In genomic region chr2:7014201-7014640, GRCh38 we compare ENCODE assay signal across 8 cellular contexts.
DNase-seq lines count a peak whose midpoint lies in the region; ATAC-seq, FAIRE-seq and TF ChIP-seq lines count a peak whose summit lies in the region.

No MANE protein-coding gene starts in this region.

- ATAC-seq in HG03060 (IDR thresholded peaks at IDR 0.05; ENCODE audit: low read depth, unreplicated experiment): peak; percentile 66
- ATAC-seq in SK-N-SH treated with all-trans-retinoic acid at 6 μM for 48 hours: peak; percentile 20
- ATAC-seq in GM21825 (IDR thresholded peaks at IDR 0.05; ENCODE audit: unreplicated experiment): no peak

- H4K91ac ChIP-seq in H1 (replicated peaks; ENCODE audit: insufficient read length, low read length): no peak overlapping the region

- H4K8ac ChIP-seq in H1 (ENCODE audit: extremely low read depth, insufficient read depth, low read length): no peak overlapping the region

- no peak overlapping the region for H3K4ac ChIP-seq in H1 (replicated peaks; ENCODE audit: insufficient read length, low read depth, low read length)

- H3K79me1 ChIP-seq in H1 (ENCODE audit: low read depth, low read length): no peaks in the 10 kb centered on the region

- H3K79me2 ChIP-seq in H1 (ENCODE audit: control insufficient read depth in 1 of 2, insufficient read depth in 2 of 2, low read length in 2 of 2): no peaks in the 10 kb centered on the region

- H2BK20ac ChIP-seq in H1 (ENCODE audit: low read length): no peak overlapping the region

- H4K20me1 ChIP-seq in H1 (replicated peaks in 1 of 2; ENCODE audit: control insufficient read depth in 1 of 2, insufficient read depth in 2 of 2, low read length in 2 of 2): peaks cover 2 to 3% of the 10 kb centered on the region in 2 experiments

- H3K4me1 ChIP-seq in H1 (replicated peaks in 1 of 4; ENCODE audit: control insufficient read depth in 3 of 4, insufficient read depth in 4 of 4, low read length in 3 of 4): peaks cover 0 to 12% (median 6%) of the 10 kb centered on the region in 4 experiments; a peak in 4 of 7 replicates

- no peak overlapping the region for H3K56ac ChIP-seq in H1 (replicated peaks; ENCODE audit: insufficient read length, low read depth, low read length)

- no peaks in the 10 kb centered on the region for H3K27me3 ChIP-seq in H1 (replicated peaks in 1 of 4; ENCODE audit: control insufficient read depth in 3 of 4, extremely low read depth in 1 of 4, insufficient read depth in 3 of 4, low read length in 3 of 4)

- WGBS in H1 (ENCODE audit: extremely low coverage in 1 of 2, insufficient coverage in 1 of 2, insufficient read length in 1 of 2, insufficient replicate concordance in 2 of 2, low coverage in 1 of 2, low lambda C conversion rate in 2 of 2, missing lambda C conversion rate in 1 of 2), 2 experiments: 84% methylated on average over 5 of the region's 5 CpGs; no CpG with 5 or more reads in 1 of the 2 experiments

- H2AK5ac ChIP-seq in H1 (ENCODE audit: low read depth, low read length): no peak overlapping the region

- H4K5ac ChIP-seq in H1 (ENCODE audit: insufficient read length, low read depth, low read length): no peak overlapping the region

- H3K36me3 Mint-ChIP-seq in progenitor cell of endocrine pancreas (ENCODE audit: insufficient read depth) (peaks cover 2% of the 10 kb centered on the region), Calu3 (ENCODE audit: insufficient read depth, unreplicated experiment) (no peaks in the 10 kb centered on the region)

- no peak overlapping the region for H2BK5ac ChIP-seq in H1 (ENCODE audit: low read depth, low read length)

- H3K27ac Mint-ChIP-seq in progenitor cell of endocrine pancreas (no peak overlapping the region), Calu3 (ENCODE audit: unreplicated experiment) (no peak overlapping the region)

- CTCF ChIA-PET in H1 (lab: Charles Lee; ENCODE audit: partially characterized antibody) (interaction anchor here (0.6 to 9.8 kb wide), 39 partner anchors 9 to 358 kb away, joined by 3 to 132 read pairs (median 4); partner anchors contain the start of gene RNF144A), Calu3 (lab: Charles Lee) (interaction anchor here (0.9 to 1.5 kb wide), 4 partner anchors 14 to 117 kb away, joined by 3 to 5 read pairs (median 4); no protein-coding TSS in a partner anchor)

- BruUV-seq in Calu3 (replicated peaks; lab: Mats Ljungman, UMichigan): no TSS peak

- peak; percentile 62 to 83 (median 77) for TF ChIP-seq CTCF in H1 (IDR thresholded peaks at IDR 0.05; ENCODE audit: control extremely low read depth in 1 of 3, insufficient read depth in 1 of 3, low read depth in 1 of 3, low read length in 3 of 3)
- TF ChIP-seq CTCF in progenitor cell of endocrine pancreas (IDR thresholded peaks at IDR 0.05; ENCODE audit: unreplicated experiment): peak; percentile 55
- no peak for TF ChIP-seq CTCF in Calu3 (IDR thresholded peaks at IDR 0.05; ENCODE audit: unreplicated experiment)

- H3K4me3 Mint-ChIP-seq in progenitor cell of endocrine pancreas (ENCODE audit: low read depth) (no peak overlapping the region), Calu3 (ENCODE audit: low read depth, unreplicated experiment) (no peak overlapping the region)

- no peak overlapping the region for H3K14ac ChIP-seq in H1 (ENCODE audit: insufficient read length)

- H2BK15ac ChIP-seq in H1 (ENCODE audit: low read length): no peak overlapping the region

- peak; percentile 45 to 57 for TF ChIP-seq RAD21 in H1 (IDR thresholded peaks at IDR 0.05 in 1 of 2, conservative IDR thresholded peaks at IDR 0.05 in 1 of 2; ENCODE audit: low read depth in 2 of 2, low read length in 2 of 2)

- H2BK120ac ChIP-seq in H1 (replicated peaks; ENCODE audit: low read depth, low read length): no peak overlapping the region

- H3K4me1 Mint-ChIP-seq in progenitor cell of endocrine pancreas (ENCODE audit: low read depth) (peaks cover 13% of the 10 kb centered on the region), Calu3 (ENCODE audit: low read depth, unreplicated experiment) (no peaks in the 10 kb centered on the region)

- no peaks in the 10 kb centered on the region for H3K9me3 ChIP-seq in H1 (ENCODE audit: insufficient read depth in 2 of 2, low read depth in 1 of 2, low read length in 1 of 2)

- H3K18ac ChIP-seq in H1 (ENCODE audit: extremely low read depth, low read length): no peak overlapping the region

- H3K23me2 ChIP-seq in H1 (ENCODE audit: low read depth, low read length): no peaks in the 10 kb centered on the region

- intact Hi-C loops in Calu3 (cut with micrococcal nuclease; ENCODE audit: unreplicated experiment): no loop called here

- H3K27me3 Mint-ChIP-seq in progenitor cell of endocrine pancreas (no peaks in the 10 kb centered on the region), Calu3 (ENCODE audit: unreplicated experiment) (no peaks in the 10 kb centered on the region)

- H2AFZ ChIP-seq in H1 (ENCODE audit: low read length): no peak overlapping the region

- peak; percentile 14 for DNase-seq in activated gamma-delta T cell treated with Interleukin-2 at 50 U/mL for 16 hours
- DNase-seq in activated gamma-delta T cell (lab: John Stamatoyannopoulos, UW): no peak
- no peak for DNase-seq in H1 (ENCODE audit: low read depth in 1 of 2, low spot score in 2 of 2)
- DNase-seq in progenitor cell of endocrine pancreas (ENCODE audit: low spot score, unreplicated experiment): no peak
- no peak for DNase-seq in Calu3

- no peak overlapping the region for H3K9ac ChIP-seq in H1 (replicated peaks in 1 of 4; ENCODE audit: extremely low read depth in 1 of 4, low read depth in 3 of 4, low read length in 3 of 4)

- no peaks in the 10 kb centered on the region for H3K36me3 ChIP-seq in H1 (ENCODE audit: control insufficient read depth in 2 of 4, insufficient read depth in 4 of 4, low read length in 3 of 4)

- FAIRE-seq in H1 (lab: Jason Lieb, UNC): no peak

- no peaks in the 10 kb centered on the region for H3K9me3 Mint-ChIP-seq in progenitor cell of endocrine pancreas (ENCODE audit: low read depth)
- no peaks in the 10 kb centered on the region for H3K9me3 Mint-ChIP-seq in Calu3 (ENCODE audit: low read depth, unreplicated experiment)

- H3K4me2 ChIP-seq in H1 (ENCODE audit: insufficient read depth in 1 of 2, low read depth in 2 of 2, low read length in 2 of 2): no peak overlapping the region

- no peak for TF ChIP-seq EP300 in H1 (IDR thresholded peaks at IDR 0.05; ENCODE audit: borderline replicate concordance in 1 of 2, low read depth in 2 of 2, low read length in 2 of 2)

- H3K27ac ChIP-seq in H1 (ENCODE audit: low read depth, low read length): no peak overlapping the region

- H3K4me3 ChIP-seq in H1 (ENCODE audit: extremely low read depth in 1 of 4, insufficient read depth in 2 of 4, low read depth in 3 of 4, low read length in 4 of 4): no peak overlapping the region

- no peak overlapping the region for H2BK12ac ChIP-seq in H1 (ENCODE audit: low read depth, low read length)

- POLR2A ChIA-PET in H1 (lab: Charles Lee; ENCODE audit: partially characterized antibody): interaction anchor here (0.9 to 1.3 kb wide), 2 partner anchors 13 to 56 kb away, joined by 3 read pairs; no protein-coding TSS in a partner anchor

- no peak overlapping the region for H3K23ac ChIP-seq in H1 (ENCODE audit: insufficient read length)

- no peak for TF ChIP-seq POLR2A in H1 (IDR thresholded peaks at IDR 0.05; ENCODE audit: control extremely low read depth in 1 of 2, low read depth in 2 of 2, low read length in 2 of 2)

TF ChIP-seq in SK-N-SH treated with all-trans-retinoic acid at 6 μM for 48 hours, 23 proteins besides CTCF, POLR2A, EP300 and RAD21 (continues in another document):
- no peak for TF ChIP-seq ZNF8 (CRISPR knock-in tag; IDR thresholded peaks at IDR 0.05)
- TF ChIP-seq POU6F1 (CRISPR knock-in tag; IDR thresholded peaks at IDR 0.05; ENCODE audit: borderline replicate concordance, low read depth): 0 out of 2 replicates have a peak, but pooled peaks have one; percentile 8

TF ChIP-seq in H1, 55 proteins besides CTCF, POLR2A, EP300 and RAD21:
- no peak for TF ChIP-seq FOSL1 (IDR thresholded peaks at IDR 0.05; ENCODE audit: insufficient read depth, low read depth, low read length)
